ENCODE assay signal across 17 cellular contexts in genomic region chr7:72283309-72283708, GRCh38.
DNase-seq lines count a peak whose midpoint lies in the region; ATAC-seq, FAIRE-seq and TF ChIP-seq lines count a peak whose summit lies in the region.
"Had no signal": no experiment of that assay in that cellular context is flagged by ENCODE, and none has a peak within 500 bp of the region (broad histone marks: within the 10 kb centered on the region; RNA-seq: fewer than 3 reads in every experiment).

No MANE protein-coding gene starts in this region.

- H3K27ac ChIP-seq in GM23338 (ENCODE audit: low read depth) (no peak overlapping the region), K562 (ENCODE audit: extremely low read depth, low read depth, low read length) (no peak overlapping the region), esophagus squamous epithelium (no peak overlapping the region)

- in situ Hi-C loops in K562 (cut with MboI), result no loop called here

- H3K27me3 ChIP-seq in GM23338 (ENCODE audit: insufficient read depth), result no peaks in the 10 kb centered on the region
- no peaks in the 10 kb centered on the region for H3K27me3 ChIP-seq in K562 (ENCODE audit: control insufficient read depth in 2 of 2, insufficient read depth in 2 of 2, low read length in 2 of 2)
- no peaks in the 10 kb centered on the region for H3K27me3 ChIP-seq in esophagus squamous epithelium

- intact Hi-C loops in K562 (cut with micrococcal nuclease), result no loop called here
- intact Hi-C loops in esophagus squamous epithelium (cut with DNase I), result no loop called here

- CTCF ChIA-PET in K562 (lab: Yijun Ruan, JAX; ENCODE audit: low intra/inter-chr PET ratio), result no interaction called here

- H3K79me2 ChIP-seq in GM23338 (replicated peaks; ENCODE audit: insufficient read depth) (peaks cover 15% of the 10 kb centered on the region; the same call in 1 of the 2 replicates), K562 (ENCODE audit: control insufficient read depth, insufficient read depth, low read length) (no peaks in the 10 kb centered on the region)

- no peaks in the 10 kb centered on the region for H3K9me2 ChIP-seq in GM23338 (ENCODE audit: insufficient read depth)

- H3K36me3 Mint-ChIP-seq in GM23338 (ENCODE audit: low read depth), result peaks cover 25% of the 10 kb centered on the region
- H3K36me3 Mint-ChIP-seq in activated T-cell treated with anti-CD3 and anti-CD28 coated beads, Interleukin-2, amount 50 U/mL, for 24 hours (ENCODE audit: low read depth), result no peaks in the 10 kb centered on the region
- H3K36me3 Mint-ChIP-seq: CD4-positive, alpha-beta memory T cell had no signal

- H3K9me1 ChIP-seq in K562 (ENCODE audit: control insufficient read depth, insufficient read depth, low read length), result no peaks in the 10 kb centered on the region

- H3K9ac ChIP-seq in K562 (ENCODE audit: insufficient read depth in 1 of 2, low read depth in 2 of 2, low read length in 2 of 2), result no peak overlapping the region

- no peak overlapping the region for H3K4me3 Mint-ChIP-seq in GM23338
- H3K4me3 Mint-ChIP-seq in activated T-cell treated with anti-CD3 and anti-CD28 coated beads, Interleukin-2, amount 50 U/mL, for 24 hours, result no peak overlapping the region
- H3K4me3 Mint-ChIP-seq: CD4-positive, alpha-beta memory T cell had no signal

- H3K9me3 ChIP-seq in K562 (replicated peaks; ENCODE audit: control insufficient read depth, insufficient read depth, low read depth, low read length) (no peaks in the 10 kb centered on the region), esophagus squamous epithelium (no peaks in the 10 kb centered on the region)

- no peak for ATAC-seq in GM23338
- peak; percentile 73 for ATAC-seq in K562

- DNase-seq in NCI-H2171 treated with DMSO at 0.1 percent for 48 hours (lab: John Stamatoyannopoulos, UW) (peak; percentile 17), NCI-H2171 (lab: John Stamatoyannopoulos, UW) (no peak), GM23338 (ENCODE audit: low spot score) (no peak), K562 (ENCODE audit: extremely low read depth in 1 of 4, low spot score in 3 of 4) (peak in 1 of 4 experiments; percentile 36), esophagus squamous epithelium (lab: John Stamatoyannopoulos, UW) (no peak)
- no peak for DNase-seq in activated T-cell treated with anti-CD3 and anti-CD28 coated beads, Interleukin-2, amount 50 U/mL, for 24 hours
- DNase-seq: C1 segment of cervical spinal cord; Calu3; CD4-positive, alpha-beta memory T cell; COR-L47; DMS79; GF-D8; H7; HCEC 1CT had no signal

- TF ChIP-seq EP300 in K562 (IDR thresholded peaks at IDR 0.05; ENCODE audit: low read length), result no peak

- TF ChIP-seq RAD21 in K562 (CRISPR knock-in tag; conservative IDR thresholded peaks at IDR 0.05 in 1 of 2, IDR thresholded peaks at IDR 0.05 in 1 of 2), result no peak

- POLR2A ChIA-PET in K562 (lab: Yijun Ruan, JAX), result interaction anchor here (0.6 to 0.7 kb wide), 2 partner anchors 10 to 288 kb away, joined by 3 read pairs; no protein-coding TSS in a partner anchor

- H3K36me3 ChIP-seq in GM23338 (ENCODE audit: insufficient read depth) (0 out of 2 replicates have a peak, but pooled peaks cover 5% of the 10 kb centered on the region), K562 (ENCODE audit: control insufficient read depth, insufficient read depth, low read length) (no peaks in the 10 kb centered on the region), esophagus squamous epithelium (no peaks in the 10 kb centered on the region)

- WGBS in K562 (ENCODE audit: insufficient coverage, low coverage, missing lambda C conversion rate), result 0% methylated on average over 1 of the region's 1 CpG
- WGBS in esophagus squamous epithelium, 2 donors, result 88 to 90% methylated on average over 1 of the region's 1 CpG

- no peaks in the 10 kb centered on the region; the same call in 1 of the 2 replicates for H4K20me1 ChIP-seq in GM23338 (replicated peaks; ENCODE audit: insufficient read depth)
- no peaks in the 10 kb centered on the region; the same call in 1 of the 2 replicates for H4K20me1 ChIP-seq in K562 (replicated peaks; ENCODE audit: control insufficient read depth, insufficient read depth, low read length)

- no peak overlapping the region for H2AFZ ChIP-seq in GM23338
- H2AFZ ChIP-seq in K562 (ENCODE audit: low read depth, low read length), result no peak overlapping the region

- no TSS peak for BruUV-seq in K562 (replicated peaks; lab: Mats Ljungman, UMichigan)

- H3K4me2 ChIP-seq in GM23338 (no peak overlapping the region), K562 (ENCODE audit: insufficient read depth, low read length) (no peak overlapping the region)

- H3K4me3 ChIP-seq in GM23338 (no peak overlapping the region), K562 (no peak overlapping the region), esophagus squamous epithelium (no peak overlapping the region)

- H3K27ac Mint-ChIP-seq in GM23338, result 0 out of 2 replicates have a peak overlapping the region, but pooled peaks have one; percentile 63
- no peak overlapping the region for H3K27ac Mint-ChIP-seq in activated T-cell treated with anti-CD3 and anti-CD28 coated beads, Interleukin-2, amount 50 U/mL, for 24 hours
- H3K27ac Mint-ChIP-seq: CD4-positive, alpha-beta memory T cell had no signal

- peaks cover 21% of the 10 kb centered on the region; the same call in 2 of the 3 replicates for H3K9me3 Mint-ChIP-seq in GM23338
- H3K9me3 Mint-ChIP-seq in activated T-cell treated with anti-CD3 and anti-CD28 coated beads, Interleukin-2, amount 50 U/mL, for 24 hours, result peaks cover 5% of the 10 kb centered on the region

- H3K27me3 Mint-ChIP-seq in GM23338 (ENCODE audit: insufficient read depth, low read depth, poor library complexity), result peaks cover 6% of the 10 kb centered on the region
- H3K27me3 Mint-ChIP-seq in activated T-cell treated with anti-CD3 and anti-CD28 coated beads, Interleukin-2, amount 50 U/mL, for 24 hours, result no peaks in the 10 kb centered on the region
- H3K27me3 Mint-ChIP-seq: CD4-positive, alpha-beta memory T cell had no signal

- H3F3A ChIP-seq in GM23338 (replicated peaks; ENCODE audit: low read depth), result no peaks in the 10 kb centered on the region

- FAIRE-seq in K562 (lab: Jason Lieb, UNC), result no peak
- FAIRE-seq: GM12891, GM18507, H1 had no signal

- TF ChIP-seq CTCF in GM23338 (conservative IDR thresholded peaks at IDR 0.05; ENCODE audit: low read depth in 2 of 2), result no peak
- no peak for TF ChIP-seq CTCF in K562 (IDR thresholded peaks at IDR 0.05 in 2 of 3, conservative IDR thresholded peaks at IDR 0.05 in 1 of 3; ENCODE audit: insufficient read depth in 2 of 3, low read depth in 1 of 3, low read length in 3 of 3)
- no peak for TF ChIP-seq CTCF in esophagus squamous epithelium (IDR thresholded peaks at IDR 0.05)

- TF ChIP-seq POLR2A in K562 (conservative IDR thresholded peaks at IDR 0.05), result no peak
- no peak for TF ChIP-seq POLR2A in esophagus squamous epithelium (IDR thresholded peaks at IDR 0.05)

- H3K4me1 ChIP-seq in GM23338 (ENCODE audit: insufficient read depth) (0 out of 2 replicates have a peak, but pooled peaks cover 7% of the 10 kb centered on the region), K562 (replicated peaks in 1 of 2; ENCODE audit: control insufficient read depth in 2 of 2, insufficient read depth in 2 of 2, low read length in 2 of 2) (no peaks in the 10 kb centered on the region; a peak in 1 of 5 replicates), esophagus squamous epithelium (no peaks in the 10 kb centered on the region)

- peaks cover 12% of the 10 kb centered on the region for H3K4me1 Mint-ChIP-seq in GM23338
- no peaks in the 10 kb centered on the region for H3K4me1 Mint-ChIP-seq in activated T-cell treated with anti-CD3 and anti-CD28 coated beads, Interleukin-2, amount 50 U/mL, for 24 hours (ENCODE audit: low read depth)
- H3K4me1 Mint-ChIP-seq: CD4-positive, alpha-beta memory T cell had no signal

TF ChIP-seq in GM23338, 12 proteins besides CTCF, POLR2A, EP300 and RAD21 (continues in another document):
- TF ChIP-seq JUNB (IDR thresholded peaks at IDR 0.05; ENCODE audit: unreplicated experiment), result no peak
- no peak for TF ChIP-seq NANOG (IDR thresholded peaks at IDR 0.05; ENCODE audit: borderline replicate concordance)
- no peak for TF ChIP-seq EZH2phosphoT487 (IDR thresholded peaks at IDR 0.05; ENCODE audit: unreplicated experiment)
- TF ChIP-seq CREB1 (CRISPR knock-in tag; IDR thresholded peaks at IDR 0.05; ENCODE audit: low read depth), result no peak
- no peak for TF ChIP-seq EZH2 (IDR thresholded peaks at IDR 0.05; ENCODE audit: low read depth, unreplicated experiment)

TF ChIP-seq in K562, 482 proteins besides CTCF, POLR2A, EP300 and RAD21:
- TF ChIP-seq ZFPM2 (CRISPR knock-in tag; IDR thresholded peaks at IDR 0.05) (no peak), RFX1 (IDR thresholded peaks at IDR 0.05) (peak; percentile 50), PKNOX1 (IDR thresholded peaks at IDR 0.05) (peak; percentile 81)
